8 cellular contexts compared by ENCODE assay signal in genomic region chr1:231040800-231041704, GRCh38. TPM values are rescaled to one million over a fixed set of nuclear protein-coding genes. Genes with fewer than 3 reads are reported as not detected.
A peak's percentile ranks its signal among the peaks of the same experiment; 100 is the strongest.
DNase-seq lines count a peak whose midpoint lies in the region; ATAC-seq and TF ChIP-seq lines count a peak whose summit lies in the region.

No MANE protein-coding gene starts in this region.

- H3F3A ChIP-seq in smooth muscle cell (ENCODE audit: low read depth): no peaks in the 10 kb centered on the region

- peaks cover 6% of the 10 kb centered on the region for H3K79me2 ChIP-seq in smooth muscle cell (ENCODE audit: low read depth)

- no peak for TF ChIP-seq RAD21 in Ishikawa (IDR thresholded peaks at IDR 0.05; ENCODE audit: low read depth)

- H3K36me3 ChIP-seq in smooth muscle cell (ENCODE audit: low read depth): no peaks in the 10 kb centered on the region

- H4K20me1 ChIP-seq in smooth muscle cell (ENCODE audit: low read depth): peaks cover 17% of the 10 kb centered on the region

- no peak overlapping the region for H3K9ac ChIP-seq in smooth muscle cell (ENCODE audit: low read depth)

- peak overlapping the region; percentile 97 for H3K4me3 ChIP-seq in smooth muscle cell

- 12% methylated on average over 21 of the region's 37 CpGs for WGBS in smooth muscle cell (ENCODE audit: low lambda C conversion rate)

- no peak for TF ChIP-seq EP300 in Ishikawa (IDR thresholded peaks at IDR 0.05; ENCODE audit: borderline replicate concordance)

- peak; percentile 20 for DNase-seq in activated T-helper 9 cell treated with anti-CD3 and anti-CD28 coated beads, Interleukin-2, amount 50 U/mL, for 16 hours (ENCODE audit: low read depth)
- DNase-seq in hepatic stellate cell (ENCODE audit: low spot score) (peak; percentile 18), smooth muscle cell (lab: John Stamatoyannopoulos, UW; ENCODE audit: unreplicated experiment) (peak; percentile 10), NCI-H1694 treated with DMSO at 0.1 percent for 48 hours (lab: John Stamatoyannopoulos, UW) (no peak), DMS79 treated with DMSO at 0.1 percent for 48 hours (lab: John Stamatoyannopoulos, UW) (no peak)

- H2AFZ ChIP-seq in smooth muscle cell (ENCODE audit: low read depth): peak overlapping the region; percentile 83

- peaks cover 8% of the 10 kb centered on the region for H3K4me1 ChIP-seq in smooth muscle cell (ENCODE audit: low read depth)

- H3K9me3 ChIP-seq in smooth muscle cell (replicated peaks; ENCODE audit: low read depth): no peaks in the 10 kb centered on the region

- H3K4me2 ChIP-seq in smooth muscle cell: peak overlapping the region; percentile 96

- H3K27ac ChIP-seq in smooth muscle cell (ENCODE audit: low read depth): no peak overlapping the region

- H3K27me3 ChIP-seq in smooth muscle cell (ENCODE audit: low read depth): no peaks in the 10 kb centered on the region

- TF ChIP-seq CTCF in smooth muscle cell (IDR thresholded peaks at IDR 0.05; ENCODE audit: borderline replicate concordance, insufficient read depth, poor library complexity, severe bottlenecking): no peak

- ATAC-seq in HG03159 (IDR thresholded peaks at IDR 0.05; ENCODE audit: unreplicated experiment): no peak
- ATAC-seq in HG03442 (IDR thresholded peaks at IDR 0.05; ENCODE audit: unreplicated experiment): no peak

TF ChIP-seq in Ishikawa, 13 proteins besides CTCF, POLR2A, EP300 and RAD21:
- TF ChIP-seq ZBTB7A (IDR thresholded peaks at IDR 0.05; ENCODE audit: low read depth): 0 out of 2 replicates have a peak, but pooled peaks have one; percentile 46
- no peak for TF ChIP-seq EGR1 (IDR thresholded peaks at IDR 0.05)

RNA-seq across cellular contexts. Expression of gene FAM89A, which starts 1.0 kb away (rescaled TPM):
- total RNA-seq in smooth muscle cell: 34.9 and 40.3 TPM in 2 replicates
- polyA plus RNA-seq in smooth muscle cell: 45.3 and 58.6 TPM in 2 replicates

Comparison
In these comparisons a context has a peak if more than half of its experiments do, and no peak if none do; other contexts are left out.
1. DNase-seq: peak in activated T-helper 9 cell treated with anti-CD3 and anti-CD28 coated beads, Interleukin-2, amount 50 U/mL, for 16 hours (single experiment), hepatic stellate cell (single experiment) and smooth muscle cell (single experiment); none in NCI-H1694 treated with DMSO at 0.1 percent for 48 hours (single experiment) and DMS79 treated with DMSO at 0.1 percent for 48 hours (single experiment).